21 cellular contexts compared by ENCODE assay signal in genomic region chr2:185787530-185788145, GRCh38. TPM values are rescaled to one million over a fixed set of nuclear protein-coding genes. Genes with fewer than 3 reads are reported as not detected.
DNase-seq lines count a peak whose midpoint lies in the region; ATAC-seq, FAIRE-seq and TF ChIP-seq lines count a peak whose summit lies in the region.
"Had no signal": no experiment of that assay in that cellular context is flagged by ENCODE, and none has a peak within 500 bp of the region (broad histone marks: within the 10 kb centered on the region; RNA-seq: fewer than 3 reads in every experiment).

No MANE protein-coding gene starts in this region.

- CTCF ChIA-PET in A673 (lab: Charles Lee), result no interaction called here

- DNase-seq in A673 (ENCODE audit: low spot score), result peak; percentile 15
- peak; percentile 63 for DNase-seq in HT1080 (ENCODE audit: low read depth)
- peak; percentile 62 for DNase-seq in astrocyte (ENCODE audit: low read depth)
- peak; percentile 5 for DNase-seq in fibroblast of the conjunctiva (ENCODE audit: low read depth)
- DNase-seq in CD1c-positive myeloid dendritic cell (ENCODE audit: extremely low spot score), result no peak
- DNase-seq in putamen (ENCODE audit: low spot score), result no peak
- DNase-seq in Kasumi-1 (lab: John Stamatoyannopoulos, UW), result no peak
- DNase-seq: activated naive CD8-positive, alpha-beta T cell treated with anti-CD3 and anti-CD28 coated beads, Interleukin-2, amount 10 ng/mL, durations not matched to agents 7 days and 5 days; cerebellar nuclear complex; DMS153; effector memory CD8-positive, alpha-beta T cell; natural killer cell; NCI-H187; NCI-H446 treated with DMSO at 0.1 percent for 48 hours; retina had no signal

- H3K4me3 ChIP-seq in A673 (ENCODE audit: low read depth, low read length, poor library complexity, severe bottlenecking) (no peak overlapping the region), astrocyte (ENCODE audit: insufficient read depth, low read depth, low read length) (no peak overlapping the region)

- no peaks in the 10 kb centered on the region for H3K79me2 ChIP-seq in astrocyte (ENCODE audit: insufficient read depth, low read length)

- H2AFZ ChIP-seq in astrocyte (ENCODE audit: low read depth, low read length), result no peak overlapping the region

- no peak overlapping the region for H3K4me2 ChIP-seq in astrocyte (ENCODE audit: low read length)

- POLR2A ChIA-PET in A673 (lab: Charles Lee; ENCODE audit: low non-redundant PET), result no interaction called here

- no peaks in the 10 kb centered on the region for H3K36me3 Mint-ChIP-seq in astrocyte (ENCODE audit: low read depth, unreplicated experiment)
- H3K36me3 Mint-ChIP-seq: activated naive CD8-positive, alpha-beta T cell treated with anti-CD3 and anti-CD28 coated beads, Interleukin-2, amount 10 ng/mL, durations not matched to agents 7 days and 5 days; CD14-positive monocyte; natural killer cell had no signal

- no peak overlapping the region for H3K9ac ChIP-seq in astrocyte (ENCODE audit: low read length)

- no peaks in the 10 kb centered on the region for H3K27me3 Mint-ChIP-seq in astrocyte (ENCODE audit: low read depth, unreplicated experiment)
- H3K27me3 Mint-ChIP-seq: activated naive CD8-positive, alpha-beta T cell treated with anti-CD3 and anti-CD28 coated beads, Interleukin-2, amount 10 ng/mL, durations not matched to agents 7 days and 5 days; effector memory CD8-positive, alpha-beta T cell had no signal

- H3K4me1 ChIP-seq in A673 (ENCODE audit: insufficient read depth, low read length, poor library complexity, severe bottlenecking) (no peaks in the 10 kb centered on the region), astrocyte (ENCODE audit: insufficient read depth, low read length) (no peaks in the 10 kb centered on the region)

- no TSS peak for BruUV-seq in A673 (replicated peaks; lab: Mats Ljungman, UMichigan)

- no peaks in the 10 kb centered on the region for H3K9me3 ChIP-seq in A673 (ENCODE audit: low read depth, low read length, poor library complexity, severe bottlenecking)
- H3K9me3 ChIP-seq in astrocyte (ENCODE audit: insufficient read depth, low read depth, low read length), result no peaks in the 10 kb centered on the region

- H3K27me3 ChIP-seq in A673 (replicated peaks; ENCODE audit: insufficient read depth, low read depth, low read length, poor library complexity) (no peaks in the 10 kb centered on the region), astrocyte (ENCODE audit: insufficient read depth, low read length) (no peaks in the 10 kb centered on the region)

- no peaks in the 10 kb centered on the region for H3K9me3 Mint-ChIP-seq in astrocyte (ENCODE audit: unreplicated experiment)
- H3K9me3 Mint-ChIP-seq: activated naive CD8-positive, alpha-beta T cell treated with anti-CD3 and anti-CD28 coated beads, Interleukin-2, amount 10 ng/mL, durations not matched to agents 7 days and 5 days; activated T-helper 1 cell treated with anti-CD3 and anti-CD28 coated beads, Interleukin-12 subunit alpha, Interleukin-12 subunit beta, Interleukin-2, Interleukin-4 antibody, amounts not matched to agents 30 ng/mL and 10 ng/mL and 1 ng/mL, durations not matched to agents 14 hours and 24 hours and 36 hours had no signal

- TF ChIP-seq CTCF in A673 (conservative IDR thresholded peaks at IDR 0.05; ENCODE audit: low read depth, low read length) (no peak), astrocyte (IDR thresholded peaks at IDR 0.05; ENCODE audit: insufficient read depth, low read depth, low read length) (no peak)

- H3K4me1 Mint-ChIP-seq in astrocyte (ENCODE audit: low read depth, unreplicated experiment), result peaks cover 2% of the 10 kb centered on the region
- H3K4me1 Mint-ChIP-seq: activated naive CD8-positive, alpha-beta T cell treated with anti-CD3 and anti-CD28 coated beads, Interleukin-2, amount 10 ng/mL, durations not matched to agents 7 days and 5 days; CD14-positive monocyte; natural killer cell had no signal

- no peak for ATAC-seq in GM19463 (IDR thresholded peaks at IDR 0.05; ENCODE audit: unreplicated experiment)
- ATAC-seq: effector memory CD8-positive, alpha-beta T cell; HepG2; natural killer cell; Right ventricle myocardium inferior had no signal

- H4K20me1 ChIP-seq in astrocyte (ENCODE audit: insufficient read depth, low read length), result no peaks in the 10 kb centered on the region

- FAIRE-seq in astrocyte (lab: Jason Lieb, UNC), result no peak
- FAIRE-seq: A204.1, HepG2 had no signal

- no peak overlapping the region for H3K27ac Mint-ChIP-seq in astrocyte (ENCODE audit: unreplicated experiment)
- H3K27ac Mint-ChIP-seq: activated naive CD8-positive, alpha-beta T cell treated with anti-CD3 and anti-CD28 coated beads, Interleukin-2, amount 10 ng/mL, durations not matched to agents 7 days and 5 days; activated T-helper 1 cell treated with anti-CD3 and anti-CD28 coated beads, Interleukin-12 subunit alpha, Interleukin-12 subunit beta, Interleukin-2, Interleukin-4 antibody, amounts not matched to agents 30 ng/mL and 10 ng/mL and 1 ng/mL, durations not matched to agents 14 hours and 24 hours and 36 hours; CD14-positive monocyte; effector memory CD8-positive, alpha-beta T cell; natural killer cell had no signal

- no peak overlapping the region for H3K27ac ChIP-seq in A673 (ENCODE audit: low read depth, low read length, poor library complexity, severe bottlenecking)
- no peak overlapping the region for H3K27ac ChIP-seq in astrocyte (ENCODE audit: low read depth, low read length)

- H3K4me3 Mint-ChIP-seq in astrocyte (ENCODE audit: unreplicated experiment), result no peak overlapping the region
- H3K4me3 Mint-ChIP-seq: activated naive CD8-positive, alpha-beta T cell treated with anti-CD3 and anti-CD28 coated beads, Interleukin-2, amount 10 ng/mL, durations not matched to agents 7 days and 5 days; activated T-helper 1 cell treated with anti-CD3 and anti-CD28 coated beads, Interleukin-12 subunit alpha, Interleukin-12 subunit beta, Interleukin-2, Interleukin-4 antibody, amounts not matched to agents 30 ng/mL and 10 ng/mL and 1 ng/mL, durations not matched to agents 14 hours and 24 hours and 36 hours; CD14-positive monocyte; effector memory CD8-positive, alpha-beta T cell; natural killer cell had no signal

- no peaks in the 10 kb centered on the region for H3K36me3 ChIP-seq in A673 (ENCODE audit: insufficient read depth, low read length, poor library complexity, severe bottlenecking)
- H3K36me3 ChIP-seq in astrocyte (ENCODE audit: insufficient read depth, low read length), result no peaks in the 10 kb centered on the region

- intact Hi-C loops in A673 (cut with micrococcal nuclease; ENCODE audit: unreplicated experiment), result no loop called here

RNA-seq across cellular contexts. Expression of gene FSIP2, which starts 49.0 kb away (rescaled TPM):
- total RNA-seq in A673 (2021), result 0.15 and 0.21 TPM in 2 replicates
- total RNA-seq in HT1080 (2014; rRNA removed; shearing (Covaris generic)), result not detected in 2 replicates
- not detected in 2 replicates for polyA plus RNA-seq in HT1080 (2015; cell fraction: cytosol; rRNA removed)
- polyA plus RNA-seq in HT1080 (2015; cell fraction: nucleus; rRNA removed), result 0.05 TPM in 1 of 2 replicates, not detected in the other
- total RNA-seq in astrocyte, result 0.77 and 0.86 TPM in 2 replicates
- polyA plus RNA-seq: CD14-positive monocyte had no signal

Comparison
In these comparisons a context has a peak if more than half of its experiments do, and no peak if none do; other contexts are left out.
1. DNase-seq: peak in A673 (single experiment), HT1080 (single experiment), astrocyte (single experiment) and fibroblast of the conjunctiva (single experiment); none in CD1c-positive myeloid dendritic cell (single experiment), putamen (single experiment) and Kasumi-1 (0 of 2).